37 cellular contexts compared by ENCODE assay signal in the genomic region with DNA sequence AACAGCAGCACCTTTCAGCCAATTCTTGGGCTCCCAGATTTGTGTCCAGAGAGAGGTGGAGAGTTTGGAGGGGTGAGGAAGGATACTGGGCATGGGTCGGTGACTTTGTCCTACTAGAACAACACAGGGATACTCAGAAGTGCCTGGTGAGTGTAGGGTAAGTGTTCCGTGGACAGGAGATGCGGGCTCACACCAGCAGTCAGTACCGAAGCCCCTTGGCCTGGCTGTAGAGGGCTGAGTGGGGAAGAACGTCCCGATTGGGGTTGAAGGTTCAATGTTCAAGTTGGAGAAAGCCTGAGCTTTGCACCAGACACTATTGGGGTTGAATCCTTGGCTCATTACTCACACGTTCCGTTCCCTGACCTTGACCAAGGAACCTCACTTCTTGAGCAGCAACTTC. TPM values are rescaled to one million over a fixed set of nuclear protein-coding genes. Genes with fewer than 3 reads are reported as not detected.
"Had no signal": no experiment of that assay in that cellular context is flagged by ENCODE, and none has a peak within 500 bp of the region (broad histone marks: within the 10 kb centered on the region; RNA-seq: fewer than 3 reads in every experiment).

No MANE protein-coding gene starts in this region.

- H3K27ac Mint-ChIP-seq: activated CD4-positive, alpha-beta memory T cell treated with anti-CD3 and anti-CD28 coated beads, Interleukin-2, amount 10 ng/mL, durations not matched to agents 7 days and 5 days; activated CD4-positive, alpha-beta T cell treated with anti-CD3 and anti-CD28 coated beads, Interleukin-2, amount 10 ng/mL, durations not matched to agents 7 days and 5 days; activated CD8-positive, alpha-beta memory T cell treated with anti-CD3 and anti-CD28 coated beads, Interleukin-2, amount 10 ng/mL, durations not matched to agents 7 days and 5 days; activated naive CD4-positive, alpha-beta T cell treated with anti-CD3 and anti-CD28 coated beads for 36 hours; activated naive CD4-positive, alpha-beta T cell treated with anti-CD3 and anti-CD28 coated beads, Interleukin-2, amount 50 U/mL, for 24 hours; activated naive CD8-positive, alpha-beta T cell treated with anti-CD3 and anti-CD28 coated beads for 36 hours; activated naive CD8-positive, alpha-beta T cell treated with anti-CD3 and anti-CD28 coated beads, Interleukin-2, amount 50 U/mL, for 24 hours; activated T-helper 1 cell treated with anti-CD3 and anti-CD28 coated beads, Interleukin-12 subunit alpha, Interleukin-12 subunit beta, Interleukin-2, Interleukin-4 antibody, amounts not matched to agents 30 ng/mL and 10 ng/mL and 1 ng/mL, durations not matched to agents 14 hours and 24 hours and 36 hours; activated T-helper 2 cell treated with anti-CD3 and anti-CD28 coated beads, Interferon-gamma antibody, Interleukin-2, Interleukin-4, amounts not matched to agents 10 μg/mL and 5 μg/mL and 100 μg/mL, durations not matched to agents 14 hours and 24 hours and 36 hours; dendritic cell treated with granulocyte-macrophage colony-stimulating factor and Interleukin-4, amounts not matched to agents 40 ng/mL and 50 ng/mL, for 4 days; WTC11 had no signal

- H3K27me3 ChIP-seq: body of pancreas had no signal

- H3K4me3 ChIP-seq: adrenal gland, body of pancreas, dorsolateral prefrontal cortex, esophagus squamous epithelium, gastroesophageal sphincter had no signal

- H3K4me1 Mint-ChIP-seq: activated CD4-positive, alpha-beta memory T cell treated with anti-CD3 and anti-CD28 coated beads, Interleukin-2, amount 10 ng/mL, durations not matched to agents 7 days and 5 days; activated CD4-positive, alpha-beta T cell treated with anti-CD3 and anti-CD28 coated beads, Interleukin-2, amount 10 ng/mL, durations not matched to agents 7 days and 5 days; activated CD8-positive, alpha-beta memory T cell treated with anti-CD3 and anti-CD28 coated beads, Interleukin-2, amount 10 ng/mL, durations not matched to agents 7 days and 5 days; activated naive CD4-positive, alpha-beta T cell treated with anti-CD3 and anti-CD28 coated beads, Interleukin-2, amount 50 U/mL, for 24 hours; activated naive CD8-positive, alpha-beta T cell treated with anti-CD3 and anti-CD28 coated beads for 36 hours; activated naive CD8-positive, alpha-beta T cell treated with anti-CD3 and anti-CD28 coated beads, Interleukin-2, amount 50 U/mL, for 24 hours; WTC11 had no signal

- H3K27ac ChIP-seq: adrenal gland, body of pancreas, dorsolateral prefrontal cortex, esophagus squamous epithelium, gastroesophageal sphincter, VCaP had no signal

- H3K36me3 ChIP-seq: adrenal gland, esophagus squamous epithelium, gastroesophageal sphincter had no signal

- H3K4me3 Mint-ChIP-seq: activated CD4-positive, alpha-beta memory T cell treated with anti-CD3 and anti-CD28 coated beads, Interleukin-2, amount 10 ng/mL, durations not matched to agents 7 days and 5 days; activated CD4-positive, alpha-beta T cell treated with anti-CD3 and anti-CD28 coated beads, Interleukin-2, amount 10 ng/mL, durations not matched to agents 7 days and 5 days; activated CD8-positive, alpha-beta memory T cell treated with anti-CD3 and anti-CD28 coated beads, Interleukin-2, amount 10 ng/mL, durations not matched to agents 7 days and 5 days; activated naive CD4-positive, alpha-beta T cell treated with anti-CD3 and anti-CD28 coated beads for 36 hours; activated naive CD4-positive, alpha-beta T cell treated with anti-CD3 and anti-CD28 coated beads, Interleukin-2, amount 50 U/mL, for 24 hours; activated naive CD8-positive, alpha-beta T cell treated with anti-CD3 and anti-CD28 coated beads for 36 hours; activated naive CD8-positive, alpha-beta T cell treated with anti-CD3 and anti-CD28 coated beads, Interleukin-2, amount 50 U/mL, for 24 hours; activated T-helper 1 cell treated with anti-CD3 and anti-CD28 coated beads, Interleukin-12 subunit alpha, Interleukin-12 subunit beta, Interleukin-2, Interleukin-4 antibody, amounts not matched to agents 30 ng/mL and 10 ng/mL and 1 ng/mL, durations not matched to agents 14 hours and 24 hours and 36 hours; dendritic cell treated with granulocyte-macrophage colony-stimulating factor and Interleukin-4, amounts not matched to agents 40 ng/mL and 50 ng/mL, for 4 days; WTC11 had no signal

- H3K4me1 ChIP-seq: adrenal gland, body of pancreas, gastroesophageal sphincter had no signal

- H3K9me3 Mint-ChIP-seq: activated CD4-positive, alpha-beta memory T cell treated with anti-CD3 and anti-CD28 coated beads, Interleukin-2, amount 10 ng/mL, durations not matched to agents 7 days and 5 days; activated CD4-positive, alpha-beta T cell treated with anti-CD3 and anti-CD28 coated beads, Interleukin-2, amount 10 ng/mL, durations not matched to agents 7 days and 5 days; activated naive CD4-positive, alpha-beta T cell treated with anti-CD3 and anti-CD28 coated beads, Interleukin-2, amount 50 U/mL, for 24 hours; activated naive CD8-positive, alpha-beta T cell treated with anti-CD3 and anti-CD28 coated beads, Interleukin-2, amount 50 U/mL, for 24 hours; activated T-helper 1 cell treated with anti-CD3 and anti-CD28 coated beads, Interleukin-12 subunit alpha, Interleukin-12 subunit beta, Interleukin-2, Interleukin-4 antibody, amounts not matched to agents 30 ng/mL and 10 ng/mL and 1 ng/mL, durations not matched to agents 14 hours and 24 hours and 36 hours; activated T-helper 2 cell treated with anti-CD3 and anti-CD28 coated beads, Interferon-gamma antibody, Interleukin-2, Interleukin-4, amounts not matched to agents 10 μg/mL and 5 μg/mL and 100 μg/mL, durations not matched to agents 14 hours and 24 hours and 36 hours; dendritic cell treated with granulocyte-macrophage colony-stimulating factor and Interleukin-4, amounts not matched to agents 40 ng/mL and 50 ng/mL, for 4 days had no signal

- DNase-seq: activated CD4-positive, alpha-beta memory T cell treated with anti-CD3 and anti-CD28 coated beads, Interleukin-2, amount 10 ng/mL, durations not matched to agents 7 days and 5 days; activated CD4-positive, alpha-beta T cell treated with anti-CD3 and anti-CD28 coated beads for 1 hour; activated CD4-positive, alpha-beta T cell treated with anti-CD3 and anti-CD28 coated beads for 4 hours; activated CD4-positive, alpha-beta T cell treated with anti-CD3 and anti-CD28 coated beads, Interleukin-2, amount 10 ng/mL, durations not matched to agents 7 days and 5 days; activated CD4-positive, alpha-beta T cell treated with anti-CD3 and anti-CD28 coated beads, Interleukin-2, amount 50 U/mL, for 4 hours; activated CD8-positive, alpha-beta memory T cell treated with anti-CD3 and anti-CD28 coated beads, Interleukin-2, amount 50 U/mL, for 4 hours; activated effector memory CD4-positive, alpha-beta T cell treated with anti-CD3 and anti-CD28 coated beads, Interleukin-2, amount 50 U/mL, for 16 hours; activated naive CD4-positive, alpha-beta T cell treated with anti-CD3 and anti-CD28 coated beads for 36 hours; activated naive CD8-positive, alpha-beta T cell treated with anti-CD3 and anti-CD28 coated beads for 36 hours; activated naive CD8-positive, alpha-beta T cell treated with anti-CD3 and anti-CD28 coated beads, Interleukin-2, amount 50 U/mL, for 24 hours; activated T-cell treated with anti-CD3 and anti-CD28 coated beads, Interleukin-2, amount 50 U/mL, for 1 hour; activated T-cell treated with anti-CD3 and anti-CD28 coated beads, Interleukin-2, amount 50 U/mL, for 48 hours; amygdala; aorta; body of pancreas; caudate nucleus; dorsolateral prefrontal cortex; effector memory CD4-positive, alpha-beta T cell; erythroblast; esophagus squamous epithelium; foreskin melanocyte; T-helper 2 cell had no signal

- H3K9me3 ChIP-seq: adrenal gland, body of pancreas had no signal

- H3K36me3 Mint-ChIP-seq: activated CD8-positive, alpha-beta memory T cell treated with anti-CD3 and anti-CD28 coated beads, Interleukin-2, amount 10 ng/mL, durations not matched to agents 7 days and 5 days; activated naive CD4-positive, alpha-beta T cell treated with anti-CD3 and anti-CD28 coated beads, Interleukin-2, amount 50 U/mL, for 24 hours; activated naive CD8-positive, alpha-beta T cell treated with anti-CD3 and anti-CD28 coated beads for 36 hours; WTC11 had no signal

- H3K27me3 Mint-ChIP-seq: activated CD4-positive, alpha-beta T cell treated with anti-CD3 and anti-CD28 coated beads, Interleukin-2, amount 10 ng/mL, durations not matched to agents 7 days and 5 days; activated CD8-positive, alpha-beta memory T cell treated with anti-CD3 and anti-CD28 coated beads, Interleukin-2, amount 10 ng/mL, durations not matched to agents 7 days and 5 days had no signal

- ATAC-seq: activated CD8-positive, alpha-beta memory T cell treated with anti-CD3 and anti-CD28 coated beads, Interleukin-2, amount 10 ng/mL, durations not matched to agents 7 days and 5 days; activated naive CD8-positive, alpha-beta T cell treated with anti-CD3 and anti-CD28 coated beads, Interleukin-2, amount 50 U/mL, for 24 hours; body of pancreas; gastroesophageal sphincter; WTC11 had no signal

RNA-seq across cellular contexts. Expression of a gene that starts 40.8 kb away (rescaled TPM):
- total RNA-seq: activated CD4-positive, alpha-beta memory T cell treated with anti-CD3 and anti-CD28 coated beads, Interleukin-2, amount 10 ng/mL, durations not matched to agents 7 days and 5 days; activated CD4-positive, alpha-beta T cell treated with anti-CD3 and anti-CD28 coated beads, Interleukin-2, amount 10 ng/mL, durations not matched to agents 7 days and 5 days; activated CD8-positive, alpha-beta memory T cell treated with anti-CD3 and anti-CD28 coated beads for 36 hours; activated CD8-positive, alpha-beta memory T cell treated with anti-CD3 and anti-CD28 coated beads, Interleukin-2, amount 10 ng/mL, durations not matched to agents 7 days and 5 days; activated naive CD4-positive, alpha-beta T cell treated with anti-CD3 and anti-CD28 coated beads for 36 hours; activated naive CD8-positive, alpha-beta T cell treated with anti-CD3 and anti-CD28 coated beads for 36 hours; activated T-helper 1 cell treated with anti-CD3 and anti-CD28 coated beads, Interleukin-12 subunit alpha, Interleukin-12 subunit beta, Interleukin-2, Interleukin-4 antibody, amounts not matched to agents 30 ng/mL and 10 ng/mL and 1 ng/mL, durations not matched to agents 14 hours and 24 hours and 36 hours; activated T-helper 2 cell treated with anti-CD3 and anti-CD28 coated beads, Interferon-gamma antibody, Interleukin-2, Interleukin-4, amounts not matched to agents 10 μg/mL and 5 μg/mL and 100 μg/mL, durations not matched to agents 14 hours and 24 hours and 36 hours; aorta; chondrocyte; fibroblast of lung; fibroblast of villous mesenchyme; glomerular endothelial cell; T-helper 1 cell treated with Interleukin-12 subunit alpha and Interleukin-12 subunit beta and Interleukin-4 antibody, amounts not matched to agents 30 ng/mL and 1 ng/mL, for 36 hours had no signal
- polyA plus RNA-seq: aorta had no signal
